In genomic region chr12:12645485-12645884, GRCh38 we compare ENCODE assay signal across 1 cellular context.
TF ChIP-seq lines count a peak whose summit lies in the region.

No MANE protein-coding gene starts in this region.

TF ChIP-seq in IMR-90, 13 proteins besides CTCF, POLR2A, EP300 and RAD21 (continued from another document):
- peak; percentile 17; the same call in 1 of the 2 replicates for TF ChIP-seq SMC3 (IDR thresholded peaks at IDR 0.05; ENCODE audit: low read depth, low read length)
TF ChIP-seq in IMR-90: peak in this region for 1.
